Comparison of ENCODE assay signal across 8 cellular contexts in the genomic region with DNA sequence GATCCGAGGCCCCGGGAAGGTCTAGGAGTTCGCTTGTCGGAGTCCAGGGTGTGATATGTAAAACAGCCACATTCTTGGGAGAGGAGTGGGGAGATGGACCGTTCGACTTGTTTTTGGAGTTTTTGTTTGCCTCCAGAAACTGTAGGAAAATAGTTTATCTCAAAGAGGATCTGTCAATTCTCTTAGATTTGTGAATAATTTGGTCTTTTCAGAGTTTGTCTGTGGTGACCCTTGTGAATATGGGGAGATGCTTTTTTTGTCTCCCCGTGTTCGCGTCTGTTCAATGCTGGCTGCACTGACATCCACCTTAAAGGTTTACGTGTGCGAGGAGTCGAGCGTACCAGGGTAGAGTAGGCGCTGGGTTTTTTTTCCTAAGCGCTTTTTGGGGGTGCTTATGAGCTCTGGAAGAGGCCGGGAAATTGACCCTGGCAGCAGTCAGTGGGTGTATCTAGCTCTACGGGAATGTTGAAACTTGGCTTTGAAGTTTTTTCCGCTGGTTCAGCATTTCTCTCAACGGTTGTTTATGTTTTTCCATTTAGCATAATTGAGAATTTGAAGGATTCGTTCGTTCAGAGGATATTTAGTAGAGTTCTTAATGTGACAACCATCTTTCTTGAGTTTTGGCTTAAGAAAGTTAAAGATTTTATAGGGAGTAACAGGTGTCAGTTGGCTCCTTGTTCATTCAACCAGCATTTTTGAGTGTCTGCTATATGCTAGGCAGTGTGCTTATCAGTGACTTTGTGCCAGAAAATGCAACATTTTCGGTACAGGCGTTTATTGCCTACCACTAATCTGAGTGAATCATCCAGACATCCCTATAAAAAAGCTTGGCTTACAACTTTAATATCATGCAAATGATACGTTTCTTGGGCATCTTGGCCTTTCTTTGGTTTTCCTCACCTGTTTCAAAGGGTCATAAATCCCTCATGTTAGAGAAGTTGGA. TPM values are rescaled to one million over a fixed set of nuclear protein-coding genes. Genes with fewer than 3 reads are reported as not detected.
A peak's percentile ranks its signal among the peaks of the same experiment; 100 is the strongest.
DNase-seq lines count a peak whose midpoint lies in the region; ATAC-seq, FAIRE-seq and TF ChIP-seq lines count a peak whose summit lies in the region.

No MANE protein-coding gene starts in this region.

- 2% methylated on average over 24 of the region's 24 CpGs for WGBS in esophagus muscularis mucosa

- no peak; the same call in 2 of the 3 replicates for ATAC-seq in RWPE2 (ENCODE audit: low read depth)
- peak; percentile 6 for ATAC-seq in omental fat pad (ENCODE audit: low FRiP score)

- TF ChIP-seq EP300 in esophagus muscularis mucosa (IDR thresholded peaks at IDR 0.05): no peak

- H3K9me3 ChIP-seq in RWPE2 (ENCODE audit: severe bottlenecking): no peaks in the 10 kb centered on the region
- no peaks in the 10 kb centered on the region for H3K9me3 ChIP-seq in esophagus muscularis mucosa

- H3K4me1 ChIP-seq in RWPE2 (ENCODE audit: insufficient read depth, poor library complexity, severe bottlenecking) (peaks cover 13% of the 10 kb centered on the region), esophagus muscularis mucosa (peaks cover 55 to 84% (median 82%) of the 10 kb centered on the region in 4 donors)

- H3K27me3 ChIP-seq in RWPE2 (ENCODE audit: insufficient read depth, poor library complexity, severe bottlenecking) (no peaks in the 10 kb centered on the region), esophagus muscularis mucosa (no peaks in the 10 kb centered on the region)

- H3K4me3 ChIP-seq in RWPE2 (ENCODE audit: severe bottlenecking) (peak overlapping the region; percentile 81), esophagus muscularis mucosa (peak overlapping the region; percentile 74 to 97 (median 84))

- H3K27ac ChIP-seq in RWPE2 (ENCODE audit: poor library complexity, severe bottlenecking) (peak overlapping the region; percentile 89), esophagus muscularis mucosa (replicated peaks in 1 of 4) (peak overlapping the region; percentile 97 to 98 (median 98))

- H3K36me3 ChIP-seq in RWPE2 (ENCODE audit: low read depth) (peaks cover 4% of the 10 kb centered on the region; the same call in 1 of the 2 replicates), esophagus muscularis mucosa (no peaks in the 10 kb centered on the region)

- DNase-seq in H54 (ENCODE audit: insufficient read length, low spot score): no peak
- DNase-seq in RWPE2 (ENCODE audit: low spot score): no peak
- no peak for DNase-seq in esophagus muscularis mucosa (ENCODE audit: extremely low spot score)
- DNase-seq in omental fat pad (ENCODE audit: low spot score): no peak
- no peak for DNase-seq in COLO829 (ENCODE audit: low spot score)
- no peak for DNase-seq in hippocampal formation (lab: John Stamatoyannopoulos, UW)
- DNase-seq in stimulated activated naive CD4-positive, alpha-beta T cell treated with Interleukin-2 at 50 U/mL for 16 hours (lab: John Stamatoyannopoulos, UW): no peak
- DNase-seq in GM20000 (ENCODE audit: low spot score): no peak

- intact Hi-C loops in esophagus muscularis mucosa (cut with DNase I): loop anchor here (10.0 kb wide), 1 partner anchor 293 kb away; a partner anchor contains a TSS

- FAIRE-seq in H54 (lab: Jason Lieb, UNC): peak; percentile 52

- no peak for TF ChIP-seq POLR2A in H54 (IDR thresholded peaks at IDR 0.05; ENCODE audit: low read depth, low read length)
- no peak for TF ChIP-seq POLR2A in esophagus muscularis mucosa (IDR thresholded peaks at IDR 0.05; ENCODE audit: low read depth)

- TF ChIP-seq CTCF in RWPE2 (IDR thresholded peaks at IDR 0.05; ENCODE audit: poor library complexity, severe bottlenecking) (no peak), esophagus muscularis mucosa (IDR thresholded peaks at IDR 0.05) (no peak), omental fat pad (IDR thresholded peaks at IDR 0.05) (no peak), GM20000 (IDR thresholded peaks at IDR 0.05; ENCODE audit: extremely low read depth, missing control alignments) (no peak)

RNA-seq across cellular contexts. Expression of a gene that starts 1.2 kb away (rescaled TPM):
- total RNA-seq in esophagus muscularis mucosa (100 to 1,000 TPM in 2 of 4 donors, 10 to 100 TPM in 2; 70.2 to 110 (median 98.3) TPM), omental fat pad (10 to 100 TPM; 73.1 to 80.5 (median 77.7) TPM)

RNA-seq across cellular contexts. Expression of a gene that starts 16.0 kb away (rescaled TPM):
- total RNA-seq in esophagus muscularis mucosa (10 to 100 TPM; 22.0 to 52.6 (median 35.3) TPM), omental fat pad (10 to 100 TPM; 16.1 to 29.8 (median 19.2) TPM)
